In genomic region chr20:11168026-11168425, GRCh38 we compare ENCODE assay signal across 30 cellular contexts.
DNase-seq lines count a peak whose midpoint lies in the region; ATAC-seq, FAIRE-seq and TF ChIP-seq lines count a peak whose summit lies in the region.
"Had no signal": no experiment of that assay in that cellular context is flagged by ENCODE, and none has a peak within 500 bp of the region (broad histone marks: within the 10 kb centered on the region; RNA-seq: fewer than 3 reads in every experiment).

No MANE protein-coding gene starts in this region.

- H3F3A ChIP-seq in GM23248 (ENCODE audit: insufficient read depth) = no peaks in the 10 kb centered on the region

- TF ChIP-seq CTCF in epithelial cell of esophagus (IDR thresholded peaks at IDR 0.05; ENCODE audit: insufficient read depth, low read depth, low read length, missing control alignments) = no peak

- H3K9me3 ChIP-seq in GM23248 (ENCODE audit: low read depth) = no peaks in the 10 kb centered on the region
- H3K9me3 ChIP-seq: adrenal gland; BLaER1 treated with 17β-estradiol and CSF1 and Interleukin-3, amounts not matched to agents 10 nM and 100 nM; ovary; suprapubic skin; upper lobe of left lung had no signal

- FAIRE-seq in RCC 7860 (lab: Jason Lieb, UNC) = no peak
- FAIRE-seq: GM12892 had no signal

- no peaks in the 10 kb centered on the region for H3K4me1 Mint-ChIP-seq in natural killer cell treated with Interleukin-12 subunit alpha and Interleukin-12 subunit beta and Interleukin-15 and Interleukin-18, amount 100 ng/mL, for 72 hours (ENCODE audit: low read depth in 2 of 2)
- no peaks in the 10 kb centered on the region for H3K4me1 Mint-ChIP-seq in stimulated activated naive CD8-positive, alpha-beta T cell treated with anti-CD3 and anti-CD28 coated beads, Interleukin-15, amount 100 ng/mL, for 72 hours
- H3K4me1 Mint-ChIP-seq: stimulated activated naive B cell treated with anti-CD40 and anti-IgM and Interleukin-4, amounts not matched to agents 10 μg/mL and 1 μg/mL and 100 μg/mL, for 72 hours had no signal

- no peak overlapping the region for H2AFZ ChIP-seq in GM23248

- H3K9ac ChIP-seq in GM23248 = no peak overlapping the region
- H3K9ac ChIP-seq: BLaER1 treated with 17β-estradiol and CSF1 and Interleukin-3, amounts not matched to agents 10 nM and 100 nM had no signal

- no peak overlapping the region for H3K27ac ChIP-seq in GM23248
- H3K27ac ChIP-seq: adrenal gland; BLaER1 treated with 17β-estradiol and CSF1 and Interleukin-3, amounts not matched to agents 10 nM and 100 nM; brain microvascular endothelial cell; ovary; suprapubic skin; upper lobe of left lung had no signal

- no peak overlapping the region for H3K4me3 ChIP-seq in GM23248
- H3K4me3 ChIP-seq in epithelial cell of esophagus (ENCODE audit: low read length) = no peak overlapping the region
- H3K4me3 ChIP-seq: adrenal gland; BLaER1 treated with 17β-estradiol and CSF1 and Interleukin-3, amounts not matched to agents 10 nM and 100 nM; ovary; skin epidermis; suprapubic skin; upper lobe of left lung had no signal

- no peak overlapping the region for H3K4me2 ChIP-seq in GM23248 (ENCODE audit: unreplicated experiment)
- H3K4me2 ChIP-seq: BLaER1 treated with 17β-estradiol and CSF1 and Interleukin-3, amounts not matched to agents 10 nM and 100 nM had no signal

- no peaks in the 10 kb centered on the region for H4K20me1 ChIP-seq in GM23248 (ENCODE audit: insufficient read depth)
- H4K20me1 ChIP-seq: BLaER1 treated with 17β-estradiol and CSF1 and Interleukin-3, amounts not matched to agents 10 nM and 100 nM had no signal

- no peak overlapping the region for H3K4me3 Mint-ChIP-seq in natural killer cell treated with Interleukin-12 subunit alpha and Interleukin-12 subunit beta and Interleukin-15 and Interleukin-18, amount 100 ng/mL, for 72 hours
- H3K4me3 Mint-ChIP-seq in stimulated activated naive CD8-positive, alpha-beta T cell treated with anti-CD3 and anti-CD28 coated beads, Interleukin-15, amount 100 ng/mL, for 72 hours = no peak overlapping the region
- H3K4me3 Mint-ChIP-seq: activated CD8-positive, alpha-beta T cell treated with anti-CD3 and anti-CD28 coated beads, Interleukin-2, amount 10 ng/mL, durations not matched to agents 7 days and 5 days; activated naive CD4-positive, alpha-beta T cell treated with anti-CD3 and anti-CD28 coated beads for 36 hours; stimulated activated naive B cell treated with anti-CD40 and anti-IgM and Interleukin-4, amounts not matched to agents 10 μg/mL and 1 μg/mL and 100 μg/mL, for 72 hours; T-helper 2 cell treated with Interferon-gamma antibody and Interleukin-4, amounts not matched to agents 5 μg/mL and 100 μg/mL, for 36 hours had no signal

- in situ Hi-C loops in GM23248 (cut with MboI) = no loop called here

- no peaks in the 10 kb centered on the region for H3K36me3 Mint-ChIP-seq in natural killer cell treated with Interleukin-12 subunit alpha and Interleukin-12 subunit beta and Interleukin-15 and Interleukin-18, amount 100 ng/mL, for 72 hours
- H3K36me3 Mint-ChIP-seq: stimulated activated naive B cell treated with anti-CD40 and anti-IgM and Interleukin-4, amounts not matched to agents 10 μg/mL and 1 μg/mL and 100 μg/mL, for 72 hours had no signal

- ATAC-seq in GM18517 (IDR thresholded peaks at IDR 0.05; ENCODE audit: unreplicated experiment) = no peak
- no peak for ATAC-seq in natural killer cell treated with Interleukin-12 subunit alpha and Interleukin-12 subunit beta and Interleukin-15 and Interleukin-18, amount 100 ng/mL, for 72 hours
- ATAC-seq in stimulated activated naive CD8-positive, alpha-beta T cell treated with anti-CD3 and anti-CD28 coated beads, Interleukin-15, amount 100 ng/mL, for 72 hours = no peak
- ATAC-seq: activated CD8-positive, alpha-beta T cell treated with anti-CD3 and anti-CD28 coated beads, Interleukin-2, amount 10 ng/mL, durations not matched to agents 7 days and 5 days; stimulated activated naive B cell treated with anti-CD40 and anti-IgM and Interleukin-4, amounts not matched to agents 10 μg/mL and 1 μg/mL and 100 μg/mL, for 72 hours had no signal

- peaks cover 3% of the 10 kb centered on the region for H3K9me3 Mint-ChIP-seq in natural killer cell treated with Interleukin-12 subunit alpha and Interleukin-12 subunit beta and Interleukin-15 and Interleukin-18, amount 100 ng/mL, for 72 hours
- peaks cover 0 to 4% of the 10 kb centered on the region in 2 donors for H3K9me3 Mint-ChIP-seq in stimulated activated naive CD8-positive, alpha-beta T cell treated with anti-CD3 and anti-CD28 coated beads, Interleukin-15, amount 100 ng/mL, for 72 hours
- H3K9me3 Mint-ChIP-seq: activated naive CD4-positive, alpha-beta T cell treated with anti-CD3 and anti-CD28 coated beads for 36 hours; T-helper 2 cell treated with Interferon-gamma antibody and Interleukin-4, amounts not matched to agents 5 μg/mL and 100 μg/mL, for 36 hours had no signal

- DNase-seq in GM23248 (peak; percentile 60), RCC 7860 (ENCODE audit: low spot score) (peak; percentile 13), epithelial cell of esophagus (ENCODE audit: low read depth) (peak; percentile 69), glomerular visceral epithelial cell (ENCODE audit: extremely low spot score) (peak; percentile 15), DMS153 treated with DMSO at 0.1 percent for 48 hours (lab: John Stamatoyannopoulos, UW; ENCODE audit: unreplicated experiment) (no peak)
- DNase-seq in natural killer cell treated with Interleukin-12 subunit alpha and Interleukin-12 subunit beta and Interleukin-15 and Interleukin-18, amount 100 ng/mL, for 72 hours (ENCODE audit: low spot score) = no peak
- DNase-seq in stimulated activated naive CD8-positive, alpha-beta T cell treated with anti-CD3 and anti-CD28 coated beads, Interleukin-15, amount 100 ng/mL, for 72 hours = no peak
- DNase-seq: activated CD4-positive, alpha-beta T cell treated with anti-CD3 and anti-CD28 coated beads for 1 hour; activated CD8-positive, alpha-beta T cell treated with anti-CD3 and anti-CD28 coated beads, Interleukin-2, amount 10 ng/mL, durations not matched to agents 7 days and 5 days; activated naive CD4-positive, alpha-beta T cell treated with anti-CD3 and anti-CD28 coated beads for 36 hours; adrenal gland; brain microvascular endothelial cell; DMS53; foreskin melanocyte; HCEC 1CT; MM.1S; NCI-H1417; NCI-H2029; NCI-H524; ovary; retina; SHP77 treated with DMSO at 0.1 percent for 48 hours; stimulated activated naive B cell treated with anti-CD40 and anti-IgM and Interleukin-4, amounts not matched to agents 10 μg/mL and 1 μg/mL and 100 μg/mL, for 72 hours; upper lobe of left lung had no signal

- no peak overlapping the region for H3K27ac Mint-ChIP-seq in natural killer cell treated with Interleukin-12 subunit alpha and Interleukin-12 subunit beta and Interleukin-15 and Interleukin-18, amount 100 ng/mL, for 72 hours
- no peak overlapping the region for H3K27ac Mint-ChIP-seq in stimulated activated naive CD8-positive, alpha-beta T cell treated with anti-CD3 and anti-CD28 coated beads, Interleukin-15, amount 100 ng/mL, for 72 hours
- H3K27ac Mint-ChIP-seq: activated CD8-positive, alpha-beta T cell treated with anti-CD3 and anti-CD28 coated beads, Interleukin-2, amount 10 ng/mL, durations not matched to agents 7 days and 5 days; activated naive CD4-positive, alpha-beta T cell treated with anti-CD3 and anti-CD28 coated beads for 36 hours; stimulated activated naive B cell treated with anti-CD40 and anti-IgM and Interleukin-4, amounts not matched to agents 10 μg/mL and 1 μg/mL and 100 μg/mL, for 72 hours; T-helper 2 cell treated with Interferon-gamma antibody and Interleukin-4, amounts not matched to agents 5 μg/mL and 100 μg/mL, for 36 hours had no signal

- H3K27me3 ChIP-seq in GM23248 (replicated peaks; ENCODE audit: insufficient read depth) = no peaks in the 10 kb centered on the region
- H3K27me3 ChIP-seq: adrenal gland; BLaER1 treated with 17β-estradiol and CSF1 and Interleukin-3, amounts not matched to agents 10 nM and 100 nM; brain microvascular endothelial cell; ovary; suprapubic skin; upper lobe of left lung had no signal

- H3K79me2 ChIP-seq in GM23248 (ENCODE audit: insufficient read depth) = no peaks in the 10 kb centered on the region

- H3K36me3 ChIP-seq in GM23248 (ENCODE audit: low read depth) = no peaks in the 10 kb centered on the region
- H3K36me3 ChIP-seq: adrenal gland; BLaER1 treated with 17β-estradiol and CSF1 and Interleukin-3, amounts not matched to agents 10 nM and 100 nM; brain microvascular endothelial cell; ovary; suprapubic skin; upper lobe of left lung had no signal

- H3K9me2 ChIP-seq in GM23248 (ENCODE audit: insufficient read depth) = no peaks in the 10 kb centered on the region

- H3K4me1 ChIP-seq in GM23248 (ENCODE audit: insufficient read depth) = peaks cover 15% of the 10 kb centered on the region
- H3K4me1 ChIP-seq: adrenal gland, suprapubic skin had no signal

- peaks cover 0 to 2% of the 10 kb centered on the region in 2 donors for H3K27me3 Mint-ChIP-seq in natural killer cell treated with Interleukin-12 subunit alpha and Interleukin-12 subunit beta and Interleukin-15 and Interleukin-18, amount 100 ng/mL, for 72 hours
- no peaks in the 10 kb centered on the region for H3K27me3 Mint-ChIP-seq in stimulated activated naive CD8-positive, alpha-beta T cell treated with anti-CD3 and anti-CD28 coated beads, Interleukin-15, amount 100 ng/mL, for 72 hours
- H3K27me3 Mint-ChIP-seq: stimulated activated naive B cell treated with anti-CD40 and anti-IgM and Interleukin-4, amounts not matched to agents 10 μg/mL and 1 μg/mL and 100 μg/mL, for 72 hours had no signal

Comparison
In these comparisons a context has a peak if more than half of its experiments do, and no peak if none do; other contexts are left out.
1. DNase-seq: peak in GM23248 (single experiment), RCC 7860 (single experiment), epithelial cell of esophagus (single experiment) and glomerular visceral epithelial cell (single experiment); none in natural killer cell treated with Interleukin-12 subunit alpha and Interleukin-12 subunit beta and Interleukin-15 and Interleukin-18, amount 100 ng/mL, for 72 hours (single experiment), stimulated activated naive CD8-positive, alpha-beta T cell treated with anti-CD3 and anti-CD28 coated beads, Interleukin-15, amount 100 ng/mL, for 72 hours (0 of 2) and DMS153 treated with DMSO at 0.1 percent for 48 hours (single experiment).